1 cellular context compared by ENCODE assay signal in genomic region chr3:33054100-33055097, GRCh38.
TF ChIP-seq lines count a peak whose summit lies in the region.

No MANE protein-coding gene starts in this region.

TF ChIP-seq in K562, 482 proteins besides CTCF, POLR2A, EP300 and RAD21 (continued from another document and continues in another):
- 0 out of 2 replicates have a peak, but pooled peaks have one; percentile 21 for TF ChIP-seq MITF (IDR thresholded peaks at IDR 0.05)
- TF ChIP-seq MLLT1 (IDR thresholded peaks at IDR 0.05) = peak in 1 of 2 experiments; percentile 81; a peak in 2 of 4 replicates
- TF ChIP-seq KAT8 (IDR thresholded peaks at IDR 0.05; ENCODE audit: low read depth) = no peak
- no peak for TF ChIP-seq ZBTB17 (CRISPR knock-in tag; IDR thresholded peaks at IDR 0.05)
- TF ChIP-seq ZNF146 (CRISPR knock-in tag; IDR thresholded peaks at IDR 0.05; ENCODE audit: unreplicated experiment) = no peak
- no peak for TF ChIP-seq DEAF1 (CRISPR knock-in tag; IDR thresholded peaks at IDR 0.05)
- no peak for TF ChIP-seq GTF3C2 (IDR thresholded peaks at IDR 0.05; ENCODE audit: borderline replicate concordance, extremely low read depth, insufficient read length)
- no peak for TF ChIP-seq MIER1 (IDR thresholded peaks at IDR 0.05; ENCODE audit: low read depth)
- TF ChIP-seq TBL1XR1 (IDR thresholded peaks at IDR 0.05; ENCODE audit: low read length in 2 of 2) = peak; percentile 83 to 97; a peak in 3 of 4 replicates
- TF ChIP-seq BACH1 (tag; IDR thresholded peaks at IDR 0.05) = no peak
- no peak for TF ChIP-seq HOMEZ (CRISPR knock-in tag; IDR thresholded peaks at IDR 0.05)
- TF ChIP-seq ARHGAP35 (IDR thresholded peaks at IDR 0.05; ENCODE audit: partially characterized antibody) = no peak
- no peak for TF ChIP-seq ID3 (CRISPR knock-in tag; IDR thresholded peaks at IDR 0.05)
- TF ChIP-seq ID3 (tag; IDR thresholded peaks at IDR 0.05) = peak; percentile 93
- no peak for TF ChIP-seq RHOXF2B (CRISPR knock-in tag; conservative IDR thresholded peaks at IDR 0.05)
- no peak for TF ChIP-seq SMAD2 (IDR thresholded peaks at IDR 0.05; ENCODE audit: low read depth, low read length)
- TF ChIP-seq HBP1 (CRISPR knock-in tag; IDR thresholded peaks at IDR 0.05) = no peak
- no peak for TF ChIP-seq SRSF9 (IDR thresholded peaks at IDR 0.05; ENCODE audit: borderline replicate concordance, low read depth, low read length)
- TF ChIP-seq NCOA6 (IDR thresholded peaks at IDR 0.05) = no peak
- TF ChIP-seq NFATC3 (IDR thresholded peaks at IDR 0.05) = no peak
- no peak for TF ChIP-seq ZNF133 (CRISPR knock-in tag; IDR thresholded peaks at IDR 0.05)
- TF ChIP-seq ZNF639 (CRISPR knock-in tag; conservative IDR thresholded peaks at IDR 0.05 in 1 of 2, IDR thresholded peaks at IDR 0.05 in 1 of 2) = peak in 1 of 2 experiments; percentile 58; a peak in 2 of 4 replicates
- no peak for TF ChIP-seq RBM14 (IDR thresholded peaks at IDR 0.05; ENCODE audit: borderline replicate concordance, insufficient read depth, low read depth, low read length)
- no peak for TF ChIP-seq WHSC1 (IDR thresholded peaks at IDR 0.05; ENCODE audit: low read length)
- no peak for TF ChIP-seq ZNF512 (tag; IDR thresholded peaks at IDR 0.05)
- peak; percentile 79 for TF ChIP-seq BCOR (IDR thresholded peaks at IDR 0.05)
- TF ChIP-seq TEAD2 (tag; IDR thresholded peaks at IDR 0.05) = no peak
- TF ChIP-seq FOXK2 (conservative IDR thresholded peaks at IDR 0.05 in 1 of 2, IDR thresholded peaks at IDR 0.05 in 1 of 2; ENCODE audit: low read depth in 2 of 2) = peak in 1 of 2 experiments; percentile 57; a peak in 2 of 4 replicates
- TF ChIP-seq FOXA1 (IDR thresholded peaks at IDR 0.05; ENCODE audit: borderline replicate concordance) = no peak
- TF ChIP-seq NFIX (CRISPR knock-in tag; IDR thresholded peaks at IDR 0.05; ENCODE audit: low read depth) = no peak
- TF ChIP-seq DIDO1 (tag; IDR thresholded peaks at IDR 0.05; ENCODE audit: low read depth) = no peak
- no peak for TF ChIP-seq STAT5B (CRISPR knock-in tag; IDR thresholded peaks at IDR 0.05)
- peak; percentile 97 for TF ChIP-seq MECOM (CRISPR knock-in tag; IDR thresholded peaks at IDR 0.05)
- TF ChIP-seq REST (CRISPR knock-in tag; IDR thresholded peaks at IDR 0.05; ENCODE audit: low read depth) = no peak
- TF ChIP-seq SNRNP70 (optimal IDR thresholded peaks at IDR 0.05; ENCODE audit: low read depth, low read length) = no peak
- no peak for TF ChIP-seq FUS (optimal IDR thresholded peaks at IDR 0.05; ENCODE audit: low read depth, low read length)
- TF ChIP-seq E2F1 (CRISPR knock-in tag; IDR thresholded peaks at IDR 0.05) = no peak
- TF ChIP-seq THAP12 (CRISPR knock-in tag; IDR thresholded peaks at IDR 0.05) = no peak
- TF ChIP-seq KDM1A (IDR thresholded peaks at IDR 0.05) = peak; percentile 84 to 88
